In the genomic region with DNA sequence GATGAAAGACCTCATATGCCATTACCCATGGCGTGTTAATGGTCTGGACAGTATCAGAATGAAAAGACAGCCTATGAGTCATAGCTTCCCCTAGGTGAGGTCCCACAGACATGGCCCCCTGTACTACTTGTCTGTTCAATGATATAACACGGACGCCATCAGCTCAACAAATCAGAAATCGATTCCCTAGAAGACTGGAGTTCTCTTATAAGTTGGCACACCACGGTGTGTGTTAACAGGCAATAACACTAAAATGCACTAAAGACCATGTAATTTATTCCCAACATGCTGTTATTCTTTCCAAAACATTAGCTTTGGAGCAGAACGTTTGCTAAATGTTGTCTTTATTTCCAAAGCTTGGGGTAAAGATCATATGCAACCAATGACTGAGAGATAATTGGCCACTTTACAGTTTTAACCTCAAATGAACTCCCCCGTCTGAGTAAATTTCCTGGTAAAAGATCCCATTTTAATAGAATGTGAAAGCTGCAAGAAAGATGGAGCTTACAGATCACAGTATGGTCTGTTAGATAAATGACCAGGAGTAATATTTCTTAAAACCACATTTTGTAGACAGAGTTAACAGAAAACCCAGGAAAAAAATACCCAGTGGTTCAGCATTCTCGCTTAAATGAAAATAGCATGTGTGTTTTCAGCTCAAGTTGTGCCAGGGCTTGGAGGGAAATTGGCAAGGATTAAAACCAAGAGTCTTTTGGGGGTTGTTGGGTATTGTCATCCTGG, we compare ENCODE assay signal across 1 cellular context.
A peak's percentile ranks its signal among the peaks of the same experiment; 100 is the strongest.
TF ChIP-seq lines count a peak whose summit lies in the region.

No MANE protein-coding gene starts in this region.

TF ChIP-seq in K562, 482 proteins besides CTCF, POLR2A, EP300 and RAD21 (continued from another document and continues in another):
- TF ChIP-seq FOXA3 (CRISPR knock-in tag; conservative IDR thresholded peaks at IDR 0.05 in 1 of 2, IDR thresholded peaks at IDR 0.05 in 1 of 2) (peak in 1 of 2 experiments; percentile 57; a peak in 1 of 4 replicates), MEIS2 (IDR thresholded peaks at IDR 0.05; ENCODE audit: partially characterized antibody) (peak; percentile 98), MIER1 (IDR thresholded peaks at IDR 0.05; ENCODE audit: low read depth) (no peak), TCF3 (CRISPR knock-in tag; IDR thresholded peaks at IDR 0.05) (peak; percentile 96), SIN3B (IDR thresholded peaks at IDR 0.05; ENCODE audit: low read depth) (no peak), KHSRP (IDR thresholded peaks at IDR 0.05) (peak; percentile 74), TFAP4 (CRISPR knock-in tag; IDR thresholded peaks at IDR 0.05; ENCODE audit: borderline replicate concordance) (no peak), ZNF24 (IDR thresholded peaks at IDR 0.05) (no peak), WHSC1 (IDR thresholded peaks at IDR 0.05; ENCODE audit: low read length) (no peak), TRIM24 (IDR thresholded peaks at IDR 0.05) (peak; percentile 50 to 85; a peak in 3 of 4 replicates), ZNF79 (CRISPR knock-in tag; IDR thresholded peaks at IDR 0.05; ENCODE audit: low read depth) (no peak), ZFP1 (CRISPR knock-in tag; IDR thresholded peaks at IDR 0.05) (no peak), MLX (CRISPR knock-in tag; conservative IDR thresholded peaks at IDR 0.05) (no peak), MLLT1 (IDR thresholded peaks at IDR 0.05) (peak in 1 of 2 experiments; percentile 99; a peak in 2 of 4 replicates), EGR1 (conservative IDR thresholded peaks at IDR 0.05) (peak; percentile 86), ZBTB34 (CRISPR knock-in tag; IDR thresholded peaks at IDR 0.05) (no peak), ZBTB7A (IDR thresholded peaks at IDR 0.05; ENCODE audit: borderline replicate concordance, control insufficient read depth, low read depth, low read length) (no peak), BRD9 (IDR thresholded peaks at IDR 0.05; ENCODE audit: low read depth, partially characterized antibody) (peak; percentile 87), STAT5A (IDR thresholded peaks at IDR 0.05; ENCODE audit: borderline replicate concordance, low read length) (peak; percentile 100), ELF4 (CRISPR knock-in tag; IDR thresholded peaks at IDR 0.05) (no peak), TAF7 (tag; IDR thresholded peaks at IDR 0.05) (peak; percentile 63), DACH1 (IDR thresholded peaks at IDR 0.05; ENCODE audit: partially characterized antibody) (peak; percentile 39), PHB2 (IDR thresholded peaks at IDR 0.05; ENCODE audit: low read depth) (peak; percentile 88), NFRKB (IDR thresholded peaks at IDR 0.05; ENCODE audit: low read depth) (peak; percentile 87), PHF20 (IDR thresholded peaks at IDR 0.05; ENCODE audit: partially characterized antibody) (no peak), ZNF561 (CRISPR knock-in tag; conservative IDR thresholded peaks at IDR 0.05) (no peak), ATF1 (CRISPR knock-in tag; IDR thresholded peaks at IDR 0.05) (no peak), ATF1 (tag; IDR thresholded peaks at IDR 0.05) (peak; percentile 72), LARP7 (IDR thresholded peaks at IDR 0.05) (no peak), NBN (IDR thresholded peaks at IDR 0.05; ENCODE audit: low read depth) (peak; percentile 77; the same call in 1 of the 2 replicates), PML (IDR thresholded peaks at IDR 0.05; ENCODE audit: low read length) (peak; percentile 96), ARNT (IDR thresholded peaks at IDR 0.05) (peak; percentile 63 to 92; a peak in 3 of 4 replicates), ETS2 (tag; IDR thresholded peaks at IDR 0.05; ENCODE audit: borderline replicate concordance, poor library complexity, severe bottlenecking) (no peak), CHD4 (IDR thresholded peaks at IDR 0.05; ENCODE audit: insufficient read depth, insufficient replicate concordance, low read depth, low read length, poor library complexity, severe bottlenecking) (no peak), ZNF133 (CRISPR knock-in tag; IDR thresholded peaks at IDR 0.05) (no peak), EP400 (IDR thresholded peaks at IDR 0.05) (0 out of 2 replicates have a peak, but pooled peaks have one; percentile 45), RCOR1 (IDR thresholded peaks at IDR 0.05; ENCODE audit: borderline replicate concordance in 1 of 2, low read depth in 2 of 2, low read length in 2 of 2) (peak in 1 of 2 experiments; percentile 71; a peak in 1 of 4 replicates), ZNF766 (CRISPR knock-in tag; conservative IDR thresholded peaks at IDR 0.05) (peak; percentile 74), HMGN3 (IDR thresholded peaks at IDR 0.05; ENCODE audit: borderline replicate concordance, extremely low read depth, insufficient read length, low read depth, low read length) (peak; percentile 80), GATA2 (CRISPR knock-in tag; IDR thresholded peaks at IDR 0.05) (peak; percentile 92), TBL1XR1 (IDR thresholded peaks at IDR 0.05; ENCODE audit: low read length in 2 of 2) (peak; percentile 45 to 97; a peak in 3 of 4 replicates), NCOR1 (IDR thresholded peaks at IDR 0.05) (peak; percentile 98), JUND (IDR thresholded peaks at IDR 0.05; ENCODE audit: borderline replicate concordance, low read depth, low read length) (peak; percentile 93), JUND (tag; IDR thresholded peaks at IDR 0.05; ENCODE audit: borderline replicate concordance, low read depth, low read length) (peak; percentile 90; the same call in 2 of the 3 replicates), SMARCA5 (IDR thresholded peaks at IDR 0.05) (no peak), SIX5 (IDR thresholded peaks at IDR 0.05; ENCODE audit: borderline replicate concordance in 1 of 2, insufficient read depth in 1 of 2, low read depth in 1 of 2, low read length in 2 of 2) (peak in 1 of 2 experiments; percentile 31; a peak in 1 of 4 replicates), BCOR (IDR thresholded peaks at IDR 0.05) (peak; percentile 44; the same call in 1 of the 2 replicates), NCOA1 (IDR thresholded peaks at IDR 0.05; ENCODE audit: low read depth) (peak; percentile 98), SMARCA4 (IDR thresholded peaks at IDR 0.05) (peak; percentile 98), PYGO2 (tag; IDR thresholded peaks at IDR 0.05) (0 out of 2 replicates have a peak, but pooled peaks have one; percentile 62), SMARCB1 (IDR thresholded peaks at IDR 0.05; ENCODE audit: insufficient read length, low read depth) (no peak), FOXA1 (IDR thresholded peaks at IDR 0.05; ENCODE audit: borderline replicate concordance) (no peak)
- TF ChIP-seq, protein P1, sequence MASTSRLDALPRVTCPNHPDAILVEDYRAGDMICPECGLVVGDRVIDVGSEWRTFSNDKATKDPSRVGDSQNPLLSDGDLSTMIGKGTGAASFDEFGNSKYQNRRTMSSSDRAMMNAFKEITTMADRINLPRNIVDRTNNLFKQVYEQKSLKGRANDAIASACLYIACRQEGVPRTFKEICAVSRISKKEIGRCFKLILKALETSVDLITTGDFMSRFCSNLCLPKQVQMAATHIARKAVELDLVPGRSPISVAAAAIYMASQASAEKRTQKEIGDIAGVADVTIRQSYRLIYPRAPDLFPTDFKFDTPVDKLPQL (IDR thresholded peaks at IDR 0.05; ENCODE audit: extremely low read depth, insufficient read length), result no peak
- TF ChIP-seq, protein P2, sequence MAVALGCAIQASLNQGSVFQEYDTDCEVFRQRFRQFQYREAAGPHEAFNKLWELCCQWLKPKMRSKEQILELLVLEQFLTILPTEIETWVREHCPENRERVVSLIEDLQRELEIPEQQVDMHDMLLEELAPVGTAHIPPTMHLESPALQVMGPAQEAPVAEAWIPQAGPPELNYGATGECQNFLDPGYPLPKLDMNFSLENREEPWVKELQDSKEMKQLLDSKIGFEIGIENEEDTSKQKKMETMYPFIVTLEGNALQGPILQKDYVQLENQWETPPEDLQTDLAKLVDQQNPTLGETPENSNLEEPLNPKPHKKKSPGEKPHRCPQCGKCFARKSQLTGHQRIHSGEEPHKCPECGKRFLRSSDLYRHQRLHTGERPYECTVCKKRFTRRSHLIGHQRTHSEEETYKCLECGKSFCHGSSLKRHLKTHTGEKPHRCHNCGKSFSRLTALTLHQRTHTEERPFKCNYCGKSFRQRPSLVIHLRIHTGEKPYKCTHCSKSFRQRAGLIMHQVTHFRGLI (CRISPR knock-in tag; IDR thresholded peaks at IDR 0.05), result no peak
- TF ChIP-seq, protein P3, sequence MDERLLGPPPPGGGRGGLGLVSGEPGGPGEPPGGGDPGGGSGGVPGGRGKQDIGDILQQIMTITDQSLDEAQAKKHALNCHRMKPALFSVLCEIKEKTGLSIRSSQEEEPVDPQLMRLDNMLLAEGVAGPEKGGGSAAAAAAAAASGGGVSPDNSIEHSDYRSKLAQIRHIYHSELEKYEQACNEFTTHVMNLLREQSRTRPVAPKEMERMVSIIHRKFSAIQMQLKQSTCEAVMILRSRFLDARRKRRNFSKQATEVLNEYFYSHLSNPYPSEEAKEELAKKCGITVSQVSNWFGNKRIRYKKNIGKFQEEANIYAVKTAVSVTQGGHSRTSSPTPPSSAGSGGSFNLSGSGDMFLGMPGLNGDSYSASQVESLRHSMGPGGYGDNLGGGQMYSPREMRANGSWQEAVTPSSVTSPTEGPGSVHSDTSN (CRISPR knock-in tag; IDR thresholded peaks at IDR 0.05; ENCODE audit: low read depth), result no peak
- TF ChIP-seq, protein P3 (tag; conservative IDR thresholded peaks at IDR 0.05; ENCODE audit: low read depth), result peak; percentile 83
- TF ChIP-seq, protein P4, sequence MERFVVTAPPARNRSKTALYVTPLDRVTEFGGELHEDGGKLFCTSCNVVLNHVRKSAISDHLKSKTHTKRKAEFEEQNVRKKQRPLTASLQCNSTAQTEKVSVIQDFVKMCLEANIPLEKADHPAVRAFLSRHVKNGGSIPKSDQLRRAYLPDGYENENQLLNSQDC (CRISPR knock-in tag; IDR thresholded peaks at IDR 0.05), result no peak
- TF ChIP-seq, protein P5, sequence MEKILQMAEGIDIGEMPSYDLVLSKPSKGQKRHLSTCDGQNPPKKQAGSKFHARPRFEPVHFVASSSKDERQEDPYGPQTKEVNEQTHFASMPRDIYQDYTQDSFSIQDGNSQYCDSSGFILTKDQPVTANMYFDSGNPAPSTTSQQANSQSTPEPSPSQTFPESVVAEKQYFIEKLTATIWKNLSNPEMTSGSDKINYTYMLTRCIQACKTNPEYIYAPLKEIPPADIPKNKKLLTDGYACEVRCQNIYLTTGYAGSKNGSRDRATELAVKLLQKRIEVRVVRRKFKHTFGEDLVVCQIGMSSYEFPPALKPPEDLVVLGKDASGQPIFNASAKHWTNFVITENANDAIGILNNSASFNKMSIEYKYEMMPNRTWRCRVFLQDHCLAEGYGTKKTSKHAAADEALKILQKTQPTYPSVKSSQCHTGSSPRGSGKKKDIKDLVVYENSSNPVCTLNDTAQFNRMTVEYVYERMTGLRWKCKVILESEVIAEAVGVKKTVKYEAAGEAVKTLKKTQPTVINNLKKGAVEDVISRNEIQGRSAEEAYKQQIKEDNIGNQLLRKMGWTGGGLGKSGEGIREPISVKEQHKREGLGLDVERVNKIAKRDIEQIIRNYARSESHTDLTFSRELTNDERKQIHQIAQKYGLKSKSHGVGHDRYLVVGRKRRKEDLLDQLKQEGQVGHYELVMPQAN (IDR thresholded peaks at IDR 0.05; ENCODE audit: borderline replicate concordance), result no peak
